In the genomic region with DNA sequence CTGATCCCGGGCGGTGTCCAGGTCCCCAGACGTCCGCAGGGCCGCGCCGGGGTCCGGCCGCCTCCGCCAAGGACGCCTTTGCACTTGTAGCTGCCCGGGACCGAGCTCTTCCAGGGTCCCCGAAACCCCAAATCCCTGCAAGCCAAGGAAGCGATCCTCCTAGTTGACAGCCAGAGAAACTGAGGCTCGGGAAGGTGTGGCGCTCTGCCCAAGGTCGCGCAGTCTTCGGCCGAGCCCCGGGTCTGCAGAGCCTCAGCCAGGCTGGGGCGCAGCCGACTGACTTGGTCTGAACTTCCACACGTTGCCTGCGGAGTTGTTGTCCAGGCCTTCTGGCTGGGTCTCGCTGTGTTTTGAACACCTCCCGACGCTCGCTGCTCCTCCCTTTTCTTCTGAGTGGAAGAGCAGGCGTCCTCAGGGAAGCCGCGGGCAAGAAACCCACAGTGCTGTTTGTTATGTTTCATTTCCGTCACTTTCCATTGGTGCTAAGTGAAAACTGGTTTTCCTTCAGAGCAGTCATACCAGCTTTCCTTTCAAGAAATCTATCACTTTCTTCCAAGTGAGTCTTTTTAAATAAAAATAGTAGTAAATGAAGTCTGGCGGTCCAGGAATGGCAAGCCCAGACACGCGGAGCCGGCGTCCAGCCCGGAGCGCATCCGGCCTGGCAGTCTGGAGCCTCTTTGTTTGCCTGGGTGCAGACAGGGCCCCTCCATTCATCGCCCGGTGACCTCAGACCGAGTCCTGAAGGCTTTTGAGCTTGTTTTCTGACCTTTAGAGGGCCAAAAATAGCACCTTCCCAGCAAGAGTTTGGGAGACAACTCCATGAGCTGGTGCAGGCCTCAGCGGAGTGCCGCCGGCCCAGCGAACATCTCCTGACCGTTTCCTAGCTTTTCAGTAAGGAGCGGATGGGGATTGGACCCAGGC, we compare ENCODE assay signal across 8 cellular contexts. TPM values are rescaled to one million over a fixed set of nuclear protein-coding genes. Genes with fewer than 3 reads are reported as not detected.
DNase-seq lines count a peak whose midpoint lies in the region; ATAC-seq, FAIRE-seq and TF ChIP-seq lines count a peak whose summit lies in the region.

No MANE protein-coding gene starts in this region.

- no peaks in the 10 kb centered on the region for H3K9me3 Mint-ChIP-seq in naive thymus-derived CD8-positive, alpha-beta T cell

- H3K4me1 Mint-ChIP-seq in naive thymus-derived CD8-positive, alpha-beta T cell = peaks cover 8 to 27% (median 17%) of the 10 kb centered on the region in 4 donors

- H3K4me3 ChIP-seq in NB4 (ENCODE audit: low read depth, low read length) = peak overlapping the region; percentile 48

- no peak for TF ChIP-seq CTCF in NB4 (IDR thresholded peaks at IDR 0.05; ENCODE audit: low read depth, low read length)

- peak overlapping the region; percentile 80 to 95 (median 92) for H3K4me3 Mint-ChIP-seq in naive thymus-derived CD8-positive, alpha-beta T cell

- peak; percentile 8 for ATAC-seq in GM21737 (IDR thresholded peaks at IDR 0.05; ENCODE audit: unreplicated experiment)
- ATAC-seq in naive thymus-derived CD8-positive, alpha-beta T cell = peak; percentile 22 to 29

- peaks cover 0 to 6% (median 0%) of the 10 kb centered on the region in 3 donors for H3K36me3 Mint-ChIP-seq in naive thymus-derived CD8-positive, alpha-beta T cell

- POLR2A ChIA-PET in naive thymus-derived CD8-positive, alpha-beta T cell (lab: Charles Lee) = interaction anchor here (0.9 to 2.6 kb wide), 4 partner anchors 13 to 1033 kb away, joined by 3 to 34 read pairs (median 4); partner anchors contain the start of genes AURKA, CASS4 and CSTF1

- DNase-seq in NCI-H1092 (lab: John Stamatoyannopoulos, UW) (peak; percentile 10), NCI-H1092 treated with DMSO at 0.1 percent for 48 hours (lab: John Stamatoyannopoulos, UW) (no peak), NB4 (ENCODE audit: low read depth) (peak; percentile 36), fibroblast of peridontal ligament (ENCODE audit: extremely low read depth) (peak; percentile 66), urothelium cell line (ENCODE audit: low spot score) (peak; percentile 79)
- peak; percentile 30 to 48 for DNase-seq in activated T-cell treated with anti-CD3 and anti-CD28 coated beads, Interleukin-2, amount 50 U/mL, for 48 hours
- peak in 4 of 10 donors; percentile 3 to 9 (median 5) for DNase-seq in naive thymus-derived CD8-positive, alpha-beta T cell

- H3K27me3 Mint-ChIP-seq in naive thymus-derived CD8-positive, alpha-beta T cell = peaks cover 0 to 2% (median 0%) of the 10 kb centered on the region in 5 donors

- peak overlapping the region in 9 of 10 donors; percentile 65 to 92 (median 84) for H3K27ac Mint-ChIP-seq in naive thymus-derived CD8-positive, alpha-beta T cell

- FAIRE-seq in urothelium cell line (lab: Jason Lieb, UNC) = no peak

- no peak for TF ChIP-seq POLR2A in NB4 (IDR thresholded peaks at IDR 0.05; ENCODE audit: extremely low read depth, insufficient read length)

RNA-seq across cellular contexts. Expression of gene FAM210B, which starts 0.7 kb away (rescaled TPM):
- total RNA-seq in naive thymus-derived CD8-positive, alpha-beta T cell = 10 to 100 TPM; 25.2 to 27.8 TPM
- polyA plus RNA-seq in naive thymus-derived CD8-positive, alpha-beta T cell = 10 to 100 TPM; 26.7 to 32.9 (median 27.8) TPM

RNA-seq across cellular contexts. Expression of gene AURKA, which starts 32.5 kb away (rescaled TPM):
- total RNA-seq in naive thymus-derived CD8-positive, alpha-beta T cell = 1 to 10 TPM in 1 of 2 experiments, under 1 TPM in 1; 0.85 to 1.3 TPM
- polyA plus RNA-seq in naive thymus-derived CD8-positive, alpha-beta T cell = under 1 TPM; 0.19 to 0.50 (median 0.44) TPM

RNA-seq across cellular contexts. Expression of gene CSTF1, which starts 33.0 kb away (rescaled TPM):
- 10 to 100 TPM; 43.7 to 52.8 TPM for total RNA-seq in naive thymus-derived CD8-positive, alpha-beta T cell
- 10 to 100 TPM; 27.2 to 33.3 (median 27.7) TPM for polyA plus RNA-seq in naive thymus-derived CD8-positive, alpha-beta T cell

RNA-seq across cellular contexts. Expression of gene CASS4, which starts 52.6 kb away (rescaled TPM):
- total RNA-seq in naive thymus-derived CD8-positive, alpha-beta T cell = 10 to 100 TPM; 11.6 to 12.9 TPM
- 10 to 100 TPM in 1 of 3 donors, 1 to 10 TPM in 2; 5.5 to 11.2 (median 7.1) TPM for polyA plus RNA-seq in naive thymus-derived CD8-positive, alpha-beta T cell
